In the genomic region with DNA sequence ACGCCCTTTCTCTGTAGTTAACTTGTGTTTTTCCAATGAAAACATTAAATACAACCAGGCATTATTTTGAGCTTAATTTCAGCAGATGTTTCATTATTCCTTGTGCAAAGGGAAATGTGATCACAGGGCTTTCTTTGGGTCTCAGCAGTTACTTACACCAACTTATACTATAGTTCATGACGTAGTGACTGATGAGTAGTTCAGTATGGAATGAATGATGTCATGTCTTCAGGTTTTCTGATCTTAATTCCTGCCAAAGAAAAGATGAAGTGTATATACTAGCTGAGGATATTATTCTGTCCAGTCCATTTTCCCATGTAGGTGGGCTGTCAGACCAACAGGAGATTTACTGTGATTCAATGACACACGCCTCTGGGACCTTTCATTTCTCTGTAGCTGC, we compare ENCODE assay signal across 14 cellular contexts.
"Had no signal": no experiment of that assay in that cellular context is flagged by ENCODE, and none has a peak within 500 bp of the region (broad histone marks: within the 10 kb centered on the region; RNA-seq: fewer than 3 reads in every experiment).

No MANE protein-coding gene starts in this region.

- H3K27me3 ChIP-seq: gastroesophageal sphincter, upper lobe of left lung had no signal

- H3K4me1 ChIP-seq: gastroesophageal sphincter, upper lobe of left lung had no signal

- DNase-seq: activated gamma-delta T cell treated with Interleukin-2 at 50 U/mL for 16 hours; activated T-cell treated with anti-CD3 and anti-CD28 coated beads, Interleukin-2, amount 50 U/mL, for 1 hour; endodermal cell; head of caudate nucleus; islet precursor cell; left cardiac atrium; retina; stimulated activated CD4-positive, alpha-beta T cell treated with anti-CD3 and anti-CD28 coated beads, Interleukin-4, amount 100 ng/mL, for 24 hours; stimulated activated naive CD8-positive, alpha-beta T cell treated with anti-CD3 and anti-CD28 coated beads, Interleukin-15, Interleukin-2, amounts not matched to agents 100 U/mL and 50 U/mL, for 24 hours; T1000; upper lobe of left lung had no signal

- H3K27ac ChIP-seq: coronary artery, gastroesophageal sphincter, upper lobe of left lung had no signal

- H3K4me3 ChIP-seq: coronary artery, gastroesophageal sphincter, upper lobe of left lung had no signal

- H3K36me3 ChIP-seq: gastroesophageal sphincter, upper lobe of left lung had no signal

- ATAC-seq: gastroesophageal sphincter; left cardiac atrium; natural killer cell treated with Interleukin-12 subunit alpha and Interleukin-12 subunit beta and Interleukin-15 and Interleukin-18, amount 100 ng/mL, for 72 hours; stimulated activated naive CD8-positive, alpha-beta T cell treated with anti-CD3 and anti-CD28 coated beads, Interleukin-15, Interleukin-2, amounts not matched to agents 100 U/mL and 50 U/mL, for 24 hours had no signal
